Comparison of ENCODE assay signal across 1 cellular context in the genomic region with DNA sequence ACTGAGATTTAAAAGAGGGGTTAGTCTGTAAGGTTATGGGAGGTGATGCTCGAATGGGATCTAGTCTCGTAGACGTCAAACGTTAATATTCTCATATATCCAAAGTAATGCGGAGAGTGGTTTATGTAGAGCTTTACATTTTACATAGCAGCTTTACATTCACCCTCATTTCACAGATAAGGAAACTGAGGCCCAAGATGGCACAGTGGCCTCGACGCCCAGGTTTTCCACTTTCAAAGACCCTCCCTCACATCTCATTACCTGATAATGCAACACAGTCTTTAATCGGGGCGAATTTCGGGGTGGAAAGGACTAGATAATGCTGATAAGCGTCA.
TF ChIP-seq lines count a peak whose summit lies in the region.

No MANE protein-coding gene starts in this region.

TF ChIP-seq in K562, 482 proteins besides CTCF, POLR2A, EP300 and RAD21:
- TF ChIP-seq POLR2H (tag; IDR thresholded peaks at IDR 0.05; ENCODE audit: low read depth) (no peak), DNMT1 (IDR thresholded peaks at IDR 0.05) (0 out of 2 replicates have a peak, but pooled peaks have one; percentile 21), NFXL1 (CRISPR knock-in tag; IDR thresholded peaks at IDR 0.05) (no peak), ZNF133 (CRISPR knock-in tag; IDR thresholded peaks at IDR 0.05) (no peak), GATAD2B (IDR thresholded peaks at IDR 0.05; ENCODE audit: borderline replicate concordance) (no peak), STAT5B (CRISPR knock-in tag; IDR thresholded peaks at IDR 0.05) (no peak), ZSCAN29 (IDR thresholded peaks at IDR 0.05) (0 out of 2 replicates have a peak, but pooled peaks have one; percentile 25), ARNT (IDR thresholded peaks at IDR 0.05) (0 out of 4 replicates have a peak, but pooled peaks of 1 of the 2 experiments have one; percentile 16), ZNF778 (CRISPR knock-in tag; IDR thresholded peaks at IDR 0.05) (no peak), DPF2 (IDR thresholded peaks at IDR 0.05) (peak; percentile 56; the same call in 1 of the 2 replicates), FOXP1 (CRISPR knock-in tag; IDR thresholded peaks at IDR 0.05) (0 out of 2 replicates have a peak, but pooled peaks have one; percentile 69), KAT7 (CRISPR knock-in tag; IDR thresholded peaks at IDR 0.05; ENCODE audit: borderline replicate concordance) (no peak), CHCHD3 (CRISPR knock-in tag; IDR thresholded peaks at IDR 0.05) (no peak), MAFG (tag; conservative IDR thresholded peaks at IDR 0.05) (peak; percentile 38; the same call in 1 of the 2 replicates), ZNF140 (CRISPR knock-in tag; IDR thresholded peaks at IDR 0.05) (no peak), PURB (CRISPR knock-in tag; IDR thresholded peaks at IDR 0.05; ENCODE audit: low read depth) (no peak), PRMT5 (CRISPR knock-in tag; IDR thresholded peaks at IDR 0.05) (no peak), RBM25 (IDR thresholded peaks at IDR 0.05; ENCODE audit: low read depth, low read length, severe bottlenecking) (no peak), FIP1L1 (IDR thresholded peaks at IDR 0.05; ENCODE audit: low read depth, low read length, poor library complexity, severe bottlenecking) (no peak)
- TF ChIP-seq, protein P1, sequence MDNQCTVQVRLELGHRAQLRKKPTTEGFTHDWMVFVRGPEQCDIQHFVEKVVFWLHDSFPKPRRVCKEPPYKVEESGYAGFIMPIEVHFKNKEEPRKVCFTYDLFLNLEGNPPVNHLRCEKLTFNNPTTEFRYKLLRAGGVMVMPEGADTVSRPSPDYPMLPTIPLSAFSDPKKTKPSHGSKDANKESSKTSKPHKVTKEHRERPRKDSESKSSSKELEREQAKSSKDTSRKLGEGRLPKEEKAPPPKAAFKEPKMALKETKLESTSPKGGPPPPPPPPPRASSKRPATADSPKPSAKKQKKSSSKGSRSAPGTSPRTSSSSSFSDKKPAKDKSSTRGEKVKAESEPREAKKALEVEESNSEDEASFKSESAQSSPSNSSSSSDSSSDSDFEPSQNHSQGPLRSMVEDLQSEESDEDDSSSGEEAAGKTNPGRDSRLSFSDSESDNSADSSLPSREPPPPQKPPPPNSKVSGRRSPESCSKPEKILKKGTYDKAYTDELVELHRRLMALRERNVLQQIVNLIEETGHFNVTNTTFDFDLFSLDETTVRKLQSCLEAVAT (IDR thresholded peaks at IDR 0.05), result no peak
- TF ChIP-seq, protein P2, sequence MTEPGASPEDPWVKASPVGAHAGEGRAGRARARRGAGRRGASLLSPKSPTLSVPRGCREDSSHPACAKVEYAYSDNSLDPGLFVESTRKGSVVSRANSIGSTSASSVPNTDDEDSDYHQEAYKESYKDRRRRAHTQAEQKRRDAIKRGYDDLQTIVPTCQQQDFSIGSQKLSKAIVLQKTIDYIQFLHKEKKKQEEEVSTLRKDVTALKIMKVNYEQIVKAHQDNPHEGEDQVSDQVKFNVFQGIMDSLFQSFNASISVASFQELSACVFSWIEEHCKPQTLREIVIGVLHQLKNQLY (CRISPR knock-in tag; conservative IDR thresholded peaks at IDR 0.05), result 0 out of 4 replicates have a peak, but pooled peaks of 1 of the 2 experiments have one; percentile 58
TF ChIP-seq in K562: peak in this region for 7.
